Comparison of ENCODE assay signal across 8 cellular contexts in the genomic region with DNA sequence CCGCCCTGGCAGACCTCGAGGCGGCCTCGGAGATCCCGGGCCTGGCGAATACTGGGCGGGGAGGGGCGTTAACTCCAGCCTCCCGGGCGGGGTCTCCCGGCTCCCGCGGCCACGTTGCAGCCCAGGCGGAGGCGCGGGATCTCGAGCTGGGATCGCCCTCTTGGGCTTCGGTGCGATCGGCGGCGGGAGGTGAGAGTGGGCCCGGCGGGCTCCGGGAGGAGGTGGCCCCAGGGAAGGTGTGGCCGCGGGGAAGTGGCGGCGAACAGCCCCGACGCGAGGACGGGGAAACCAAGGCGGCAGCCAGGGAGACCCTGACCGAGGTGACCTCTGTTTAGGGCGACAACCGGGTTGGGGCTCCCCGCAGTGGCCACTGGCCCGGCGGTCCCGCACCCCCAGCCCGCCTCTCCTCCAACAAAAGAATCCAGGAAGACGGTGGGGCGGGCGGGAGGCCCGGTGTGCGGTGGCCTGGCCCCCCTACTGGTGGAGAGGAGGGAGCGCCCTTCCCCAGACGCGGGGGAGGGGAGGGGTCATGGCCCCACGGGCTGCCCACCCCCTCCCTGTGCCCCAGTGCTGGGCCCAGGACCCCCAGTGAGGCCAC. TPM values are rescaled to one million over a fixed set of nuclear protein-coding genes. Genes with fewer than 3 reads are reported as not detected.
DNase-seq lines count a peak whose midpoint lies in the region; ATAC-seq and TF ChIP-seq lines count a peak whose summit lies in the region.

A gene with protein sequence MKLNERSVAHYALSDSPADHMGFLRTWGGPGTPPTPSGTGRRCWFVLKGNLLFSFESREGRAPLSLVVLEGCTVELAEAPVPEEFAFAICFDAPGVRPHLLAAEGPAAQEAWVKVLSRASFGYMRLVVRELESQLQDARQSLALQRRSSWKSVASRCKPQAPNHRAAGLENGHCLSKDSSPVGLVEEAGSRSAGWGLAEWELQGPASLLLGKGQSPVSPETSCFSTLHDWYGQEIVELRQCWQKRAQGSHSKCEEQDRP (plus strand): TSS at position 96 of the 598 bp plus-strand sequence. CDS start 3,046 bp downstream, outside the sequence.

- DNase-seq in HFF-Myc (ENCODE audit: extremely low read depth, low read depth) (no peak), fibroblast of lung (ENCODE audit: low read depth in 2 of 2) (peak; percentile 45 to 51), vagina (ENCODE audit: extremely low spot score in 2 of 2) (no peak), SJCRH30 (no peak), kidney tubule cell (ENCODE audit: low spot score) (no peak)
- DNase-seq in activated T-cell treated with anti-CD3 and anti-CD28 coated beads, Interleukin-2, amount 50 U/mL, for 24 hours: peak; percentile 75

- H3K4me1 ChIP-seq in fibroblast of lung (ENCODE audit: control insufficient read depth, extremely low read depth, insufficient read depth, low read length): peaks cover 11% of the 10 kb centered on the region
- peaks cover 42 to 43% of the 10 kb centered on the region in 2 experiments for H3K4me1 ChIP-seq in neutrophil (ENCODE audit: control insufficient read depth in 1 of 2, insufficient read depth in 1 of 2, low read depth in 1 of 2, low read length in 1 of 2)
- peaks cover 66% of the 10 kb centered on the region for H3K4me1 ChIP-seq in vagina
- H3K4me1 ChIP-seq in SJCRH30: peaks cover 5% of the 10 kb centered on the region; the same call in 1 of the 2 replicates

- TF ChIP-seq CTCF in HFF-Myc (IDR thresholded peaks at IDR 0.05; ENCODE audit: low read depth, low read length, missing control alignments) (no peak), fibroblast of lung (conservative IDR thresholded peaks at IDR 0.05 in 1 of 2, IDR thresholded peaks at IDR 0.05 in 1 of 2; ENCODE audit: low read depth in 1 of 2, low read length in 2 of 2) (peak; percentile 31 to 34), neutrophil (IDR thresholded peaks at IDR 0.05) (no peak), vagina (IDR thresholded peaks at IDR 0.05) (peak in 1 of 3 experiments; percentile 38)

- no peaks in the 10 kb centered on the region for H3K27me3 Mint-ChIP-seq in activated T-cell treated with anti-CD3 and anti-CD28 coated beads, Interleukin-2, amount 50 U/mL, for 24 hours

- peaks cover 49% of the 10 kb centered on the region for H3K4me1 Mint-ChIP-seq in activated T-cell treated with anti-CD3 and anti-CD28 coated beads, Interleukin-2, amount 50 U/mL, for 24 hours (ENCODE audit: low read depth)

- H3K27me3 ChIP-seq in fibroblast of lung (ENCODE audit: control insufficient read depth, insufficient read depth, low read length) (no peaks in the 10 kb centered on the region), neutrophil (no peaks in the 10 kb centered on the region), vagina (no peaks in the 10 kb centered on the region), SJCRH30 (no peaks in the 10 kb centered on the region)

- no peaks in the 10 kb centered on the region for H4K20me1 ChIP-seq in fibroblast of lung (ENCODE audit: control insufficient read depth, extremely low read depth, insufficient read depth, low read length)

- H3K9me3 Mint-ChIP-seq in activated T-cell treated with anti-CD3 and anti-CD28 coated beads, Interleukin-2, amount 50 U/mL, for 24 hours: no peaks in the 10 kb centered on the region

- H3K27ac Mint-ChIP-seq in activated T-cell treated with anti-CD3 and anti-CD28 coated beads, Interleukin-2, amount 50 U/mL, for 24 hours: peak within 1 kb of the TSS; percentile 82

- H3K36me3 ChIP-seq in fibroblast of lung (ENCODE audit: control insufficient read depth, insufficient read depth, low read length): peaks cover 5% of the 10 kb centered on the region
- no peaks in the 10 kb centered on the region for H3K36me3 ChIP-seq in neutrophil
- H3K36me3 ChIP-seq in vagina: peaks cover 0 to 9% of the 10 kb centered on the region in 2 donors
- no peaks in the 10 kb centered on the region for H3K36me3 ChIP-seq in SJCRH30

- H3K36me3 Mint-ChIP-seq in activated T-cell treated with anti-CD3 and anti-CD28 coated beads, Interleukin-2, amount 50 U/mL, for 24 hours (ENCODE audit: low read depth): peaks cover 4% of the 10 kb centered on the region

- no peak for TF ChIP-seq POLR2A in vagina (IDR thresholded peaks at IDR 0.05)

- H3K4me2 ChIP-seq in fibroblast of lung (ENCODE audit: extremely low read depth, insufficient read depth, low read length): peak within 1 kb of the TSS; percentile 80

- H3K4me3 ChIP-seq in HFF-Myc (replicated peaks; ENCODE audit: low read depth, low read length) (peak within 1 kb of the TSS; percentile 49), fibroblast of lung (replicated peaks in 1 of 4; ENCODE audit: control extremely low read depth in 1 of 4, insufficient read depth in 1 of 4, low read depth in 3 of 4, low read length in 4 of 4) (peak within 1 kb of the TSS; percentile 52 to 73 (median 60)), neutrophil (ENCODE audit: low read depth in 1 of 2, low read length in 1 of 2) (peak within 1 kb of the TSS; percentile 60 to 64), vagina (peak within 1 kb of the TSS; percentile 75 to 84), SJCRH30 (no peak within 1 kb of the TSS)

- no peaks in the 10 kb centered on the region for H3K79me2 ChIP-seq in fibroblast of lung (ENCODE audit: control insufficient read depth, insufficient read depth, low read length)

- H3K4me3 Mint-ChIP-seq in activated T-cell treated with anti-CD3 and anti-CD28 coated beads, Interleukin-2, amount 50 U/mL, for 24 hours: peak within 1 kb of the TSS; percentile 67

- H3K9ac ChIP-seq in fibroblast of lung (ENCODE audit: insufficient read depth, low read length): peak within 1 kb of the TSS; percentile 82

- no peak for ATAC-seq in GM21825 (IDR thresholded peaks at IDR 0.05; ENCODE audit: unreplicated experiment)

- peak within 1 kb of the TSS; percentile 76 for H2AFZ ChIP-seq in fibroblast of lung (ENCODE audit: low read length)

- H3K27ac ChIP-seq in fibroblast of lung (ENCODE audit: insufficient read depth, low read length): peak within 1 kb of the TSS; percentile 70
- H3K27ac ChIP-seq in neutrophil: peak within 1 kb of the TSS; percentile 10
- H3K27ac ChIP-seq in vagina: peak within 1 kb of the TSS; percentile 95
- H3K27ac ChIP-seq in SJCRH30: no peak within 1 kb of the TSS

- no peaks in the 10 kb centered on the region for H3K9me3 ChIP-seq in fibroblast of lung (ENCODE audit: control insufficient read depth, insufficient read depth, low read depth, low read length)
- H3K9me3 ChIP-seq in neutrophil: no peaks in the 10 kb centered on the region
- H3K9me3 ChIP-seq in vagina: no peaks in the 10 kb centered on the region
- H3K9me3 ChIP-seq in SJCRH30 (replicated peaks): no peaks in the 10 kb centered on the region

- intact Hi-C loops in vagina (cut with DNase I): loop anchor here (10.0 kb wide), 1 partner anchor 371 kb away; no protein-coding TSS in a partner anchor

RNA-seq across cellular contexts. Expression of the gene that starts here (rescaled TPM):
- total RNA-seq in fibroblast of lung (20.0 and 24.9 TPM in 2 replicates), vagina (14.2 TPM)
- polyA plus RNA-seq in fibroblast of lung: 9.6 and 19.2 TPM in 2 replicates
- polyA plus RNA-seq in fibroblast of lung (2012): 8.7 and 18.1 TPM in 2 replicates
- polyA minus RNA-seq in fibroblast of lung (ENCODE audit: low replicate concordance): 4.9 and 10.9 TPM in 2 replicates
- 0.05 TPM in 1 of 2 replicates, not detected in the other for total RNA-seq in SJCRH30 (2014; rRNA removed; shearing (Covaris generic))

Comparison
In these comparisons a context has a peak if more than half of its experiments do, and no peak if none do; other contexts are left out.
1. RNA of the gene that starts here (total RNA-seq): 20.0 to 24.9 TPM in fibroblast of lung and 14.2 TPM in vagina (single experiment); 0.05 TPM in SJCRH30; every median in the first group is over 10 times any median in the second.
2. DNase-seq: peak in activated T-cell treated with anti-CD3 and anti-CD28 coated beads, Interleukin-2, amount 50 U/mL, for 24 hours (single experiment) and fibroblast of lung (2 of 2); none in HFF-Myc (single experiment), vagina (0 of 2), SJCRH30 (0 of 2) and kidney tubule cell (single experiment).
3. CTCF ChIP-seq: peak in fibroblast of lung (2 of 2); none in HFF-Myc (single experiment) and neutrophil (single experiment).